In genomic region chr4:108540536-108540935, GRCh38 we compare ENCODE assay signal across 16 cellular contexts.
DNase-seq lines count a peak whose midpoint lies in the region; ATAC-seq, FAIRE-seq and TF ChIP-seq lines count a peak whose summit lies in the region.
"Had no signal": no experiment of that assay in that cellular context is flagged by ENCODE, and none has a peak within 500 bp of the region (broad histone marks: within the 10 kb centered on the region; RNA-seq: fewer than 3 reads in every experiment).

No MANE protein-coding gene starts in this region.

- peak overlapping the region; percentile 42 for H3K27ac ChIP-seq in thymus (ENCODE audit: low read depth)
- H3K27ac ChIP-seq: ovary, PC-9 had no signal

- POLR2A ChIA-PET in activated CD8-positive, alpha-beta T cell treated with anti-CD3 and anti-CD28 coated beads for 36 hours (lab: Charles Lee), result no interaction called here

- peak; percentile 79 for ATAC-seq in HG03457 (IDR thresholded peaks at IDR 0.05; ENCODE audit: unreplicated experiment)
- ATAC-seq in activated CD8-positive, alpha-beta T cell treated with anti-CD3 and anti-CD28 coated beads for 36 hours, result peak; percentile 58
- ATAC-seq in natural killer cell treated with Interleukin-12 subunit alpha and Interleukin-12 subunit beta and Interleukin-15 and Interleukin-18, amount 100 ng/mL, for 72 hours, result no peak
- no peak for ATAC-seq in GM21717 (IDR thresholded peaks at IDR 0.05; ENCODE audit: unreplicated experiment)
- ATAC-seq: esophagus mucosa, GM12878 had no signal

- H3K9me3 Mint-ChIP-seq in activated naive CD4-positive, alpha-beta T cell treated with anti-CD3 and anti-CD28 coated beads for 36 hours, result no peaks in the 10 kb centered on the region
- peaks cover 1% of the 10 kb centered on the region for H3K9me3 Mint-ChIP-seq in activated CD8-positive, alpha-beta T cell treated with anti-CD3 and anti-CD28 coated beads for 36 hours
- no peaks in the 10 kb centered on the region for H3K9me3 Mint-ChIP-seq in natural killer cell treated with Interleukin-12 subunit alpha and Interleukin-12 subunit beta and Interleukin-15 and Interleukin-18, amount 100 ng/mL, for 72 hours

- intact Hi-C loops in activated naive CD4-positive, alpha-beta T cell treated with anti-CD3 and anti-CD28 coated beads for 36 hours (cut with micrococcal nuclease), result loop anchor here (2.0 kb wide), 1 partner anchor 24 kb away; no protein-coding TSS in a partner anchor
- intact Hi-C loops in activated CD8-positive, alpha-beta T cell treated with anti-CD3 and anti-CD28 coated beads for 36 hours (cut with micrococcal nuclease), result no loop called here

- H3K4me3 ChIP-seq in thymus (ENCODE audit: low read length), result no peak overlapping the region
- H3K4me3 ChIP-seq: GM12878, ovary, PC-9 had no signal

- H3K36me3 Mint-ChIP-seq in activated naive CD4-positive, alpha-beta T cell treated with anti-CD3 and anti-CD28 coated beads for 36 hours (ENCODE audit: low read depth), result no peaks in the 10 kb centered on the region
- peaks cover 1% of the 10 kb centered on the region for H3K36me3 Mint-ChIP-seq in activated CD8-positive, alpha-beta T cell treated with anti-CD3 and anti-CD28 coated beads for 36 hours (ENCODE audit: low read depth)
- peaks cover 6% of the 10 kb centered on the region for H3K36me3 Mint-ChIP-seq in natural killer cell treated with Interleukin-12 subunit alpha and Interleukin-12 subunit beta and Interleukin-15 and Interleukin-18, amount 100 ng/mL, for 72 hours

- no peaks in the 10 kb centered on the region for H3K27me3 Mint-ChIP-seq in activated naive CD4-positive, alpha-beta T cell treated with anti-CD3 and anti-CD28 coated beads for 36 hours (ENCODE audit: low read depth)
- H3K27me3 Mint-ChIP-seq in activated CD8-positive, alpha-beta T cell treated with anti-CD3 and anti-CD28 coated beads for 36 hours, result no peaks in the 10 kb centered on the region
- H3K27me3 Mint-ChIP-seq in natural killer cell treated with Interleukin-12 subunit alpha and Interleukin-12 subunit beta and Interleukin-15 and Interleukin-18, amount 100 ng/mL, for 72 hours, result peaks cover 8 to 15% of the 10 kb centered on the region in 2 donors
- H3K27me3 Mint-ChIP-seq: activated naive CD8-positive, alpha-beta T cell had no signal

- WGBS in thymus, result 33% methylated on average over 2 of the region's 2 CpGs

- no peaks in the 10 kb centered on the region for H3K27me3 ChIP-seq in thymus (ENCODE audit: control insufficient read depth, insufficient read depth)
- H3K27me3 ChIP-seq: ovary had no signal

- CTCF ChIA-PET in activated naive CD4-positive, alpha-beta T cell treated with anti-CD3 and anti-CD28 coated beads for 36 hours (lab: Charles Lee), result interaction anchor here (0.5 to 0.7 kb wide), 2 partner anchors 41 to 109 kb away, joined by 3 read pairs; no protein-coding TSS in a partner anchor
- CTCF ChIA-PET in activated CD8-positive, alpha-beta T cell treated with anti-CD3 and anti-CD28 coated beads for 36 hours (lab: Charles Lee), result interaction anchor here (2.2 kb wide), 1 partner anchor 32 kb away, joined by 6 read pairs; no protein-coding TSS in a partner anchor

- H3K36me3 ChIP-seq in thymus (ENCODE audit: control insufficient read depth, insufficient read depth), result peaks cover 3% of the 10 kb centered on the region
- H3K36me3 ChIP-seq: ovary had no signal

- no peak for FAIRE-seq in frontal cortex (lab: Jason Lieb, UNC)
- FAIRE-seq: GM12878 had no signal

- no peak overlapping the region for H3K27ac Mint-ChIP-seq in activated naive CD4-positive, alpha-beta T cell treated with anti-CD3 and anti-CD28 coated beads for 36 hours
- no peak overlapping the region for H3K27ac Mint-ChIP-seq in activated CD8-positive, alpha-beta T cell treated with anti-CD3 and anti-CD28 coated beads for 36 hours
- no peak overlapping the region for H3K27ac Mint-ChIP-seq in natural killer cell treated with Interleukin-12 subunit alpha and Interleukin-12 subunit beta and Interleukin-15 and Interleukin-18, amount 100 ng/mL, for 72 hours
- H3K27ac Mint-ChIP-seq: activated naive CD8-positive, alpha-beta T cell had no signal

- H3K4me3 Mint-ChIP-seq in activated naive CD4-positive, alpha-beta T cell treated with anti-CD3 and anti-CD28 coated beads for 36 hours, result no peak overlapping the region
- no peak overlapping the region for H3K4me3 Mint-ChIP-seq in activated CD8-positive, alpha-beta T cell treated with anti-CD3 and anti-CD28 coated beads for 36 hours
- no peak overlapping the region for H3K4me3 Mint-ChIP-seq in natural killer cell treated with Interleukin-12 subunit alpha and Interleukin-12 subunit beta and Interleukin-15 and Interleukin-18, amount 100 ng/mL, for 72 hours
- H3K4me3 Mint-ChIP-seq: activated naive CD8-positive, alpha-beta T cell had no signal

- H3K4me1 Mint-ChIP-seq in activated naive CD4-positive, alpha-beta T cell treated with anti-CD3 and anti-CD28 coated beads for 36 hours (ENCODE audit: low read depth), result peaks cover 29% of the 10 kb centered on the region
- peaks cover 20% of the 10 kb centered on the region for H3K4me1 Mint-ChIP-seq in activated CD8-positive, alpha-beta T cell treated with anti-CD3 and anti-CD28 coated beads for 36 hours (ENCODE audit: low read depth)
- H3K4me1 Mint-ChIP-seq in natural killer cell treated with Interleukin-12 subunit alpha and Interleukin-12 subunit beta and Interleukin-15 and Interleukin-18, amount 100 ng/mL, for 72 hours (ENCODE audit: low read depth in 2 of 2), result peaks cover 3 to 6% of the 10 kb centered on the region in 2 donors

- TF ChIP-seq CTCF in activated CD8-positive, alpha-beta T cell treated with anti-CD3 and anti-CD28 coated beads for 36 hours (IDR thresholded peaks at IDR 0.05), result no peak

- H3K4me1 ChIP-seq in thymus (ENCODE audit: control insufficient read depth, insufficient read depth, low read length), result peaks cover 8% of the 10 kb centered on the region

- H3K9me3 ChIP-seq in thymus (ENCODE audit: control insufficient read depth), result no peaks in the 10 kb centered on the region
- H3K9me3 ChIP-seq: ovary had no signal

- DNase-seq in activated naive CD4-positive, alpha-beta T cell treated with anti-CD3 and anti-CD28 coated beads for 36 hours, result peak; percentile 27
- no peak for DNase-seq in activated naive CD4-positive, alpha-beta T cell (lab: John Stamatoyannopoulos, UW)
- DNase-seq in activated CD8-positive, alpha-beta T cell treated with anti-CD3 and anti-CD28 coated beads for 36 hours, result no peak
- no peak for DNase-seq in frontal cortex (ENCODE audit: low spot score in 2 of 2)
- no peak for DNase-seq in natural killer cell treated with Interleukin-12 subunit alpha and Interleukin-12 subunit beta and Interleukin-15 and Interleukin-18, amount 100 ng/mL, for 72 hours (ENCODE audit: low spot score)
- DNase-seq: DMS79, NCI-H1092, NCI-H510A, ovary, PC-9 had no signal

Comparison
In these comparisons a context has a peak if more than half of its experiments do, and no peak if none do; other contexts are left out.
1. ATAC-seq: peak in HG03457 (single experiment) and activated CD8-positive, alpha-beta T cell treated with anti-CD3 and anti-CD28 coated beads for 36 hours (single experiment); none in natural killer cell treated with Interleukin-12 subunit alpha and Interleukin-12 subunit beta and Interleukin-15 and Interleukin-18, amount 100 ng/mL, for 72 hours (0 of 2) and GM21717 (single experiment).